Comparison of ENCODE assay signal across 9 cellular contexts in genomic region chrX:132025085-132025484, GRCh38. TPM values are rescaled to one million over a fixed set of nuclear protein-coding genes. Genes with fewer than 3 reads are reported as not detected.
DNase-seq lines count a peak whose midpoint lies in the region; ATAC-seq and TF ChIP-seq lines count a peak whose summit lies in the region.
"Had no signal": no experiment of that assay in that cellular context is flagged by ENCODE, and none has a peak within 500 bp of the region (broad histone marks: within the 10 kb centered on the region; RNA-seq: fewer than 3 reads in every experiment).

No MANE protein-coding gene starts in this region.

- no peak overlapping the region for H3K27ac Mint-ChIP-seq in central memory CD8-positive, alpha-beta T cell (ENCODE audit: low read depth)
- peak overlapping the region; percentile 98 for H3K27ac Mint-ChIP-seq in progenitor cell of endocrine pancreas

- TF ChIP-seq CTCF in NB4 (IDR thresholded peaks at IDR 0.05; ENCODE audit: low read depth, low read length) (no peak), progenitor cell of endocrine pancreas (IDR thresholded peaks at IDR 0.05; ENCODE audit: unreplicated experiment) (no peak), WERI-Rb-1 (IDR thresholded peaks at IDR 0.05; ENCODE audit: low read depth, low read length) (no peak)

- no peak for ATAC-seq in central memory CD8-positive, alpha-beta T cell (replicated peaks; ENCODE audit: extremely low read depth, poor library complexity, severe bottlenecking)
- ATAC-seq: left lobe of liver had no signal

- H3K27ac ChIP-seq in WERI-Rb-1: no peak overlapping the region

- H3K4me1 Mint-ChIP-seq in central memory CD8-positive, alpha-beta T cell: peaks cover 44% of the 10 kb centered on the region
- peaks cover 56% of the 10 kb centered on the region for H3K4me1 Mint-ChIP-seq in progenitor cell of endocrine pancreas (ENCODE audit: low read depth)

- peaks cover 19% of the 10 kb centered on the region for H3K27me3 ChIP-seq in WERI-Rb-1 (ENCODE audit: insufficient read depth, low read depth, severe bottlenecking)

- peak overlapping the region; percentile 85 for H3K4me3 Mint-ChIP-seq in central memory CD8-positive, alpha-beta T cell
- H3K4me3 Mint-ChIP-seq in progenitor cell of endocrine pancreas (ENCODE audit: low read depth): peak overlapping the region; percentile 98

- H3K9me3 Mint-ChIP-seq in central memory CD8-positive, alpha-beta T cell: no peaks in the 10 kb centered on the region
- no peaks in the 10 kb centered on the region for H3K9me3 Mint-ChIP-seq in progenitor cell of endocrine pancreas (ENCODE audit: low read depth)

- H3K9me3 ChIP-seq in WERI-Rb-1 (ENCODE audit: severe bottlenecking): no peaks in the 10 kb centered on the region

- peak; percentile 35 for DNase-seq in activated CD4-positive, alpha-beta T cell treated with anti-CD3 and anti-CD28 coated beads for 48 hours
- DNase-seq in activated CD4-positive, alpha-beta T cell treated with anti-CD3 and anti-CD28 coated beads for 4 hours: no peak
- peak; percentile 56 for DNase-seq in NB4 (ENCODE audit: low read depth)
- DNase-seq in central memory CD8-positive, alpha-beta T cell (ENCODE audit: low spot score in 2 of 2): no peak
- DNase-seq in progenitor cell of endocrine pancreas (ENCODE audit: low spot score, unreplicated experiment): no peak
- DNase-seq in DMS 273 treated with DMSO at 0.1 percent for 48 hours (lab: John Stamatoyannopoulos, UW): no peak
- no peak for DNase-seq in NCI-H1048 (lab: John Stamatoyannopoulos, UW)
- DNase-seq in WERI-Rb-1: no peak

- no peaks in the 10 kb centered on the region for H3K27me3 Mint-ChIP-seq in central memory CD8-positive, alpha-beta T cell
- no peaks in the 10 kb centered on the region for H3K27me3 Mint-ChIP-seq in progenitor cell of endocrine pancreas

- peak overlapping the region; percentile 87 for H3K4me3 ChIP-seq in NB4 (ENCODE audit: low read depth, low read length)
- no peak overlapping the region for H3K4me3 ChIP-seq in WERI-Rb-1 (ENCODE audit: low read depth, low read length)

- no peaks in the 10 kb centered on the region for H3K36me3 ChIP-seq in WERI-Rb-1

- TF ChIP-seq POLR2A in NB4 (IDR thresholded peaks at IDR 0.05; ENCODE audit: extremely low read depth, insufficient read length): no peak

- peaks cover 13% of the 10 kb centered on the region for H3K36me3 Mint-ChIP-seq in central memory CD8-positive, alpha-beta T cell (ENCODE audit: insufficient read depth)
- peaks cover 14% of the 10 kb centered on the region for H3K36me3 Mint-ChIP-seq in progenitor cell of endocrine pancreas (ENCODE audit: insufficient read depth)

RNA-seq across cellular contexts. Expression of gene STK26, which starts 2.0 kb away (rescaled TPM):
- 65.2 and 69.7 TPM in 2 replicates for total RNA-seq in progenitor cell of endocrine pancreas

Comparison
In these comparisons a context has a peak if more than half of its experiments do, and no peak if none do; other contexts are left out.
1. DNase-seq: peak in activated CD4-positive, alpha-beta T cell treated with anti-CD3 and anti-CD28 coated beads for 48 hours (single experiment) and NB4 (single experiment); none in activated CD4-positive, alpha-beta T cell treated with anti-CD3 and anti-CD28 coated beads for 4 hours (0 of 2), central memory CD8-positive, alpha-beta T cell (0 of 2), progenitor cell of endocrine pancreas (single experiment), DMS 273 treated with DMSO at 0.1 percent for 48 hours (single experiment), NCI-H1048 (single experiment) and WERI-Rb-1 (single experiment).